Comparison of ENCODE assay signal across 1 cellular context in genomic region chr4:89838005-89838404, GRCh38.
TF ChIP-seq lines count a peak whose summit lies in the region.

No MANE protein-coding gene starts in this region.

TF ChIP-seq in HCT116, 20 proteins besides CTCF, POLR2A, EP300 and RAD21 (continued from another document):
- no peak for TF ChIP-seq REST (IDR thresholded peaks at IDR 0.05; ENCODE audit: low read depth)
- no peak for TF ChIP-seq SIN3A (IDR thresholded peaks at IDR 0.05; ENCODE audit: low read depth)
- TF ChIP-seq CEBPB (IDR thresholded peaks at IDR 0.05; ENCODE audit: low read depth) = no peak
- TF ChIP-seq YY1 (IDR thresholded peaks at IDR 0.05; ENCODE audit: extremely low read depth, insufficient replicate concordance, low read depth, low read length) = no peak
